9 cellular contexts compared by ENCODE assay signal in the genomic region with DNA sequence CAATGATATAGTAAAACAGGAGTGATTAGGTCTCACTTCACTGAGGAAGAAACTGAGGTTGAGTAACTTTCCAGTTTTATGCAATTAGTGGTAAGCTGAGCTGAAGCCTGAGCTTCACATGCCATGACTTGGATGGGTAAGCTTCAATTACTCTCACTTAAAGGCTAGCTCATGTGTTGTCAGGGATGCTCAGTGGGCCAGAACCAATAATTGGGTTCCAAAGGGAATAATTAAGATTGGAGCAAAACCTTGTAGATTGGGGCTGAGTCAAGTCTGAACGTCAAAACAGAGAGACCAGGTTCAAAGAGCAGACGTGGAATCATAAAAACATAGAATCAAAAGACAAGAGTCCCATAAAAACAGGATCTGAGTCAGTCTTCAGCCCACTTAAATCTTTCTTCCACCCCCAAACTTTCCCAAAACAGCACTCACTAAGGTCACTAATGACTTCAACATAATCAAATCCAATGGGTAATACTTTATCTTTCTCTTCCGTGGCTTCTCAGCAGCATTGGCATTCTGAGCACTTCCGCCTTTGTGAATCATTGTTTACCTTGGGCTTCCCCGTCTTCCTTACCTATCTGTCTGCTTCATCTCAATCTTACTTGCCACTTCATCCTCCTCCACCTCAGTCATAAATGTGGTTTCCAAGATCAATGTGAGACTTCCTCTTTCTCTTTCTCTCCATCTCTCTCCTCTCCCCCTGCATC. TPM values are rescaled to one million over a fixed set of nuclear protein-coding genes. Genes with fewer than 3 reads are reported as not detected.
DNase-seq lines count a peak whose midpoint lies in the region; ATAC-seq and TF ChIP-seq lines count a peak whose summit lies in the region.
"Had no signal": no experiment of that assay in that cellular context is flagged by ENCODE, and none has a peak within 500 bp of the region (broad histone marks: within the 10 kb centered on the region; RNA-seq: fewer than 3 reads in every experiment).

No MANE protein-coding gene starts in this region.

- H3K4me1 Mint-ChIP-seq in GM23338, result peaks cover 4% of the 10 kb centered on the region; the same call in 2 of the 3 replicates

- TF ChIP-seq EP300 in tibial nerve (IDR thresholded peaks at IDR 0.05), result no peak

- H3K4me3 ChIP-seq in colonic mucosa (no peak overlapping the region), tibial nerve (no peak overlapping the region), GM23338 (no peak overlapping the region), tibial artery (no peak overlapping the region)

- in situ Hi-C loops in Caki2 (cut with HindIII; ENCODE audit: low pct_unique_long_range_greater_than_20kb, low sequenced_read_pairs), result no loop called here

- DNase-seq in Caki2 (ENCODE audit: low read depth) (peak; percentile 84), HS-5 (ENCODE audit: low read depth) (peak; percentile 80), colonic mucosa (peak; percentile 47), tibial nerve (ENCODE audit: low spot score in 2 of 2) (no peak), GM23338 (ENCODE audit: low spot score) (no peak), tibial artery (no peak), posterior vena cava (ENCODE audit: low spot score) (no peak)

- H3K27ac Mint-ChIP-seq in GM23338, result no peak overlapping the region

- WGBS in tibial nerve, 2 donors, result 70 to 71% methylated on average over 5 of the region's 5 CpGs

- H3K27me3 ChIP-seq in colonic mucosa (no peaks in the 10 kb centered on the region), tibial nerve (no peaks in the 10 kb centered on the region), GM23338 (ENCODE audit: insufficient read depth) (no peaks in the 10 kb centered on the region), tibial artery (no peaks in the 10 kb centered on the region)

- H3K27ac ChIP-seq in colonic mucosa (peak overlapping the region; percentile 30), tibial nerve (no peak overlapping the region), GM23338 (ENCODE audit: low read depth) (no peak overlapping the region), tibial artery (no peak overlapping the region)
- H3K27ac ChIP-seq: HL-60 had no signal

- TF ChIP-seq CTCF in colonic mucosa (IDR thresholded peaks at IDR 0.05) (no peak), tibial nerve (IDR thresholded peaks at IDR 0.05) (no peak), GM23338 (conservative IDR thresholded peaks at IDR 0.05; ENCODE audit: low read depth in 2 of 2) (no peak), tibial artery (IDR thresholded peaks at IDR 0.05) (no peak)

- no peak overlapping the region for H3K9ac ChIP-seq in colonic mucosa (ENCODE audit: low read depth in 2 of 2, low read length in 2 of 2)

- H3K79me2 ChIP-seq in GM23338 (replicated peaks; ENCODE audit: insufficient read depth), result no peaks in the 10 kb centered on the region

- H3K27me3 Mint-ChIP-seq in GM23338 (ENCODE audit: insufficient read depth, low read depth, poor library complexity), result peaks cover 1% of the 10 kb centered on the region

- H3K9me3 Mint-ChIP-seq in GM23338, result no peaks in the 10 kb centered on the region

- no peak overlapping the region; the same call in 1 of the 2 replicates for H2AFZ ChIP-seq in GM23338

- ATAC-seq in GM21367 (IDR thresholded peaks at IDR 0.05; ENCODE audit: unreplicated experiment), result peak; percentile 55
- ATAC-seq in GM23338, result no peak

- H3K36me3 ChIP-seq in colonic mucosa (no peaks in the 10 kb centered on the region), tibial nerve (no peaks in the 10 kb centered on the region), GM23338 (ENCODE audit: insufficient read depth) (no peaks in the 10 kb centered on the region), tibial artery (no peaks in the 10 kb centered on the region)

- H3K9me3 ChIP-seq in colonic mucosa, result no peaks in the 10 kb centered on the region
- no peaks in the 10 kb centered on the region for H3K9me3 ChIP-seq in tibial nerve
- H3K9me3 ChIP-seq in tibial artery, result no peaks in the 10 kb centered on the region

- no peaks in the 10 kb centered on the region for H3K36me3 Mint-ChIP-seq in GM23338 (ENCODE audit: low read depth)

- no peak overlapping the region for H3K4me2 ChIP-seq in GM23338

- no peaks in the 10 kb centered on the region for H4K20me1 ChIP-seq in GM23338 (replicated peaks; ENCODE audit: insufficient read depth)

- H3K4me1 ChIP-seq in colonic mucosa, result no peaks in the 10 kb centered on the region
- peaks cover 0 to 7% (median 0%) of the 10 kb centered on the region in 4 donors for H3K4me1 ChIP-seq in tibial nerve
- peaks cover 6% of the 10 kb centered on the region for H3K4me1 ChIP-seq in GM23338 (ENCODE audit: insufficient read depth)
- H3K4me1 ChIP-seq in tibial artery, result no peaks in the 10 kb centered on the region

- no peak overlapping the region for H3K4me3 Mint-ChIP-seq in GM23338

- intact Hi-C loops in colonic mucosa (cut with DNase I), result no loop called here
- intact Hi-C loops in tibial artery (cut with DNase I; ENCODE audit: low total_unique reads), result no loop called here
- intact Hi-C loops in posterior vena cava (cut with DNase I), result no loop called here

- H3K9me2 ChIP-seq in GM23338 (ENCODE audit: insufficient read depth), result peaks cover 10% of the 10 kb centered on the region; the same call in 1 of the 2 replicates

- TF ChIP-seq POLR2A in tibial nerve (IDR thresholded peaks at IDR 0.05), result no peak

- no peaks in the 10 kb centered on the region for H3F3A ChIP-seq in GM23338 (replicated peaks; ENCODE audit: low read depth)

TF ChIP-seq in GM23338, 12 proteins besides CTCF, POLR2A, EP300 and RAD21 (continues in another document):
- TF ChIP-seq ZNF331 (CRISPR knock-in tag; IDR thresholded peaks at IDR 0.05; ENCODE audit: low read depth) (no peak), CREB1 (CRISPR knock-in tag; IDR thresholded peaks at IDR 0.05; ENCODE audit: low read depth) (no peak), ZNF114 (CRISPR knock-in tag; IDR thresholded peaks at IDR 0.05) (no peak), POLR2AphosphoS5 (IDR thresholded peaks at IDR 0.05; ENCODE audit: low read depth) (no peak), STAT1 (IDR thresholded peaks at IDR 0.05; ENCODE audit: unreplicated experiment) (no peak), NANOG (IDR thresholded peaks at IDR 0.05; ENCODE audit: borderline replicate concordance) (no peak), EZH2phosphoT487 (IDR thresholded peaks at IDR 0.05; ENCODE audit: unreplicated experiment) (no peak), EZH2 (IDR thresholded peaks at IDR 0.05; ENCODE audit: low read depth, unreplicated experiment) (no peak)

RNA-seq across cellular contexts. Expression of gene EGFR, which starts 23.0 kb away (rescaled TPM):
- 52.7 and 53.3 TPM in 2 replicates for total RNA-seq in Caki2 (2014; rRNA removed; shearing (Covaris generic); ENCODE audit: low replicate concordance)
- total RNA-seq in colonic mucosa, result 10 to 100 TPM; 57.8 to 63.4 TPM
- total RNA-seq in tibial nerve, result 100 to 1,000 TPM in 3 of 4 donors, 10 to 100 TPM in 1; 72.3 to 136 (median 127) TPM
- total RNA-seq in GM23338 (2014; rRNA removed; shearing (Covaris generic)), result 4.5 TPM in 2 replicates
- polyA plus RNA-seq in GM23338 (2016; fragmentation: Nextera tagmentation; extraction: Ambion mirVana), result 1.5 and 1.9 TPM in 2 replicates
- 10 to 100 TPM; 80.8 to 87.2 TPM for total RNA-seq in posterior vena cava

Comparison
In these comparisons a context has a peak if more than half of its experiments do, and no peak if none do; other contexts are left out.
1. DNase-seq: peak in Caki2 (single experiment), HS-5 (single experiment) and colonic mucosa (single experiment); none in tibial nerve (0 of 2), GM23338 (single experiment), tibial artery (0 of 2) and posterior vena cava (single experiment).